Comparison of ENCODE assay signal across 9 cellular contexts in the genomic region with DNA sequence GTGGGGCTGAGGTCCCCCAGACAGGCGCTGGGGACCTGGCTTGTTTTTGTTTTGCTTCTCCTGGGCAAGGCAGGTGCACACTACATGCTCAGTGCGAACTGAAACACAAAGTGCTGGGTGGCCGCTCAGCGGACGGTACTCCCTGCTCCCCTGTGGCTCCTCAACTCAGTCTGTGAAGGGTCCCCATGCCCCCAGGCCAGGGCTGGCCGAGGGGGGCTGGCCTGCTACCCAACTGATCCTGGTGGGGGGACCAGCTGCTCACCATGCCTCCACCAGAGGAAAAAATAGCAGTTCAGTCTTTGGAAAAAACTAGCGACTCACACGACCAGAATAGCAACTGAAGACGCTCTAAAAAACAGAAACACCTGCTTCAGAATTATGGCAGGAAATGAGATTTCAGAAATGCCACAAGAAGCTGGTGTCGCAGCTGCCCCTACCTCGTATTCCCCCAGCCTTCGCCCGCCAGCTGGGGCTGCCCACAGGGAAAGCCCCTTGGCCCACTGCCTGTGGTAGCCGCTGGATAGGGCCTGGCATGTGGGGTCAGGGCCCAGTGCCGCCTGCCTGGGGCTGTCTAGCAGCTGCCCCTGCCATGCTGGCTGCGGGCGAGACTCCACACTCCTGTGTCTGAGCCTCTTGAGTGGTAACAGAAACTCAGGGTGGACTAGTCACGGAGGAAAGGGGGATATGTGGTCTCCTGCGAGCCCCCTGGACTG.
DNase-seq lines count a peak whose midpoint lies in the region; ATAC-seq and FAIRE-seq lines count a peak whose summit lies in the region.
"Had no signal": no experiment of that assay in that cellular context is flagged by ENCODE, and none has a peak within 500 bp of the region (broad histone marks: within the 10 kb centered on the region; RNA-seq: fewer than 3 reads in every experiment).

No MANE protein-coding gene starts in this region.

- H3K4me3 Mint-ChIP-seq in central memory CD8-positive, alpha-beta T cell, result peak overlapping the region; percentile 76

- peaks cover 4% of the 10 kb centered on the region for H3K36me3 Mint-ChIP-seq in central memory CD8-positive, alpha-beta T cell (ENCODE audit: insufficient read depth)

- peaks cover 28% of the 10 kb centered on the region for H3K4me1 Mint-ChIP-seq in central memory CD8-positive, alpha-beta T cell

- no peaks in the 10 kb centered on the region for H3K9me3 Mint-ChIP-seq in central memory CD8-positive, alpha-beta T cell

- H3K27me3 Mint-ChIP-seq in central memory CD8-positive, alpha-beta T cell, result no peaks in the 10 kb centered on the region

- FAIRE-seq in urothelium cell line (lab: Jason Lieb, UNC), result no peak
- FAIRE-seq: endothelial cell of umbilical vein had no signal

- ATAC-seq in GM18502 (IDR thresholded peaks at IDR 0.05; ENCODE audit: poor library complexity, unreplicated experiment) (peak; percentile 72), HG02610 (IDR thresholded peaks at IDR 0.05; ENCODE audit: unreplicated experiment) (peak; percentile 64)
- ATAC-seq in central memory CD8-positive, alpha-beta T cell (replicated peaks; ENCODE audit: extremely low read depth, poor library complexity, severe bottlenecking), result peak; percentile 67
- peak; percentile 65 for ATAC-seq in stimulated activated naive CD8-positive, alpha-beta T cell treated with anti-CD3 and anti-CD28 coated beads, Interleukin-15, Interleukin-2, amounts not matched to agents 100 U/mL and 50 U/mL, for 24 hours

- peak overlapping the region; percentile 85 for H3K27ac Mint-ChIP-seq in central memory CD8-positive, alpha-beta T cell (ENCODE audit: low read depth)

- DNase-seq in SHP77 (lab: John Stamatoyannopoulos, UW) (peak; percentile 43 to 54), NCI-H1436 treated with DMSO at 0.1 percent for 48 hours (lab: John Stamatoyannopoulos, UW) (no peak), HCEC 1CT (no peak), urothelium cell line (ENCODE audit: low spot score) (no peak)
- DNase-seq in central memory CD8-positive, alpha-beta T cell (ENCODE audit: low spot score in 2 of 2), result peak; percentile 30 to 38
- peak; percentile 75 for DNase-seq in stimulated activated naive CD8-positive, alpha-beta T cell treated with anti-CD3 and anti-CD28 coated beads, Interleukin-15, Interleukin-2, amounts not matched to agents 100 U/mL and 50 U/mL, for 24 hours

Comparison
In these comparisons a context has a peak if more than half of its experiments do, and no peak if none do; other contexts are left out.
1. DNase-seq: peak in SHP77 (2 of 2), central memory CD8-positive, alpha-beta T cell (2 of 2) and stimulated activated naive CD8-positive, alpha-beta T cell treated with anti-CD3 and anti-CD28 coated beads, Interleukin-15, Interleukin-2, amounts not matched to agents 100 U/mL and 50 U/mL, for 24 hours (single experiment); none in NCI-H1436 treated with DMSO at 0.1 percent for 48 hours (single experiment), HCEC 1CT (single experiment) and urothelium cell line (single experiment).
2. Peak in every context shown above with its lines, with median percentiles within 50 percentile points of each other: ATAC-seq.